In genomic region chr11:74388678-74389327, GRCh38 we compare ENCODE assay signal across 9 cellular contexts. TPM values are rescaled to one million over a fixed set of nuclear protein-coding genes. Genes with fewer than 3 reads are reported as not detected.
DNase-seq lines count a peak whose midpoint lies in the region; ATAC-seq, FAIRE-seq and TF ChIP-seq lines count a peak whose summit lies in the region.
"Had no signal": no experiment of that assay in that cellular context is flagged by ENCODE, and none has a peak within 500 bp of the region (broad histone marks: within the 10 kb centered on the region; RNA-seq: fewer than 3 reads in every experiment).

No MANE protein-coding gene starts in this region.

- ATAC-seq in aorta (ENCODE audit: low FRiP score): peak; percentile 77
- ATAC-seq in GM21515 (IDR thresholded peaks at IDR 0.05; ENCODE audit: unreplicated experiment): no peak

- H3K27me3 ChIP-seq in ovary (no peaks in the 10 kb centered on the region), aorta (ENCODE audit: control insufficient read depth in 1 of 2, insufficient read depth in 2 of 2, low read length in 1 of 2) (no peaks in the 10 kb centered on the region)

- no peaks in the 10 kb centered on the region for H3K27me3 Mint-ChIP-seq in activated T-helper 2 cell treated with anti-CD3 and anti-CD28 coated beads, Interferon-gamma antibody, Interleukin-2, Interleukin-4, amounts not matched to agents 10 μg/mL and 5 μg/mL and 100 μg/mL, durations not matched to agents 14 hours and 24 hours and 36 hours (ENCODE audit: low read depth)

- peak in 2 of 3 donors; percentile 63 to 73 for TF ChIP-seq CTCF in ovary (IDR thresholded peaks at IDR 0.05)

- DNase-seq in DMS53 treated with DMSO at 0.1 percent for 48 hours (lab: John Stamatoyannopoulos, UW; ENCODE audit: unreplicated experiment) (peak; percentile 97), HuH-7 (ENCODE audit: low spot score) (peak; percentile 23), RCC 7860 (ENCODE audit: low spot score) (peak; percentile 11), frontal cortex (ENCODE audit: low spot score in 2 of 2) (peak in 1 of 2 donors; percentile 39), ovary (peak in 4 of 5 donors; percentile 25 to 78 (median 50)), aorta (no peak)
- peak; percentile 35 for DNase-seq in activated T-helper 2 cell treated with anti-CD3 and anti-CD28 coated beads, Interferon-gamma antibody, Interleukin-2, Interleukin-4, amounts not matched to agents 10 μg/mL and 5 μg/mL and 100 μg/mL, durations not matched to agents 14 hours and 24 hours and 36 hours (ENCODE audit: low spot score)

- H3K4me3 ChIP-seq in ovary (no peak overlapping the region), aorta (ENCODE audit: low read length in 2 of 2) (no peak overlapping the region)
- H3K4me3 ChIP-seq: SK-N-MC had no signal

- peaks cover 26% of the 10 kb centered on the region for H3K4me1 Mint-ChIP-seq in activated T-helper 2 cell treated with anti-CD3 and anti-CD28 coated beads, Interferon-gamma antibody, Interleukin-2, Interleukin-4, amounts not matched to agents 10 μg/mL and 5 μg/mL and 100 μg/mL, durations not matched to agents 14 hours and 24 hours and 36 hours (ENCODE audit: low read depth)

- no peak overlapping the region for H3K27ac ChIP-seq in ovary
- no peak overlapping the region for H3K27ac ChIP-seq in aorta (ENCODE audit: low read depth in 1 of 2, low read length in 2 of 2)
- H3K27ac ChIP-seq: SK-N-MC had no signal

- H3K36me3 ChIP-seq in ovary (no peaks in the 10 kb centered on the region), aorta (ENCODE audit: control insufficient read depth in 1 of 2, insufficient read depth in 2 of 2, low read length in 1 of 2) (no peaks in the 10 kb centered on the region)

- no peaks in the 10 kb centered on the region for H3K36me3 Mint-ChIP-seq in activated T-helper 2 cell treated with anti-CD3 and anti-CD28 coated beads, Interferon-gamma antibody, Interleukin-2, Interleukin-4, amounts not matched to agents 10 μg/mL and 5 μg/mL and 100 μg/mL, durations not matched to agents 14 hours and 24 hours and 36 hours (ENCODE audit: low read depth)

- WGBS in ovary, 3 donors: 0 to 5% (median 4%) methylated on average over 2 of the region's 2 CpGs
- 6 to 7% methylated on average over 2 of the region's 2 CpGs for WGBS in aorta, 2 donors

- no peak for TF ChIP-seq EP300 in ovary (IDR thresholded peaks at IDR 0.05)

- TF ChIP-seq POLR2A in ovary (IDR thresholded peaks at IDR 0.05): no peak

- H3K27ac Mint-ChIP-seq in activated T-helper 2 cell treated with anti-CD3 and anti-CD28 coated beads, Interferon-gamma antibody, Interleukin-2, Interleukin-4, amounts not matched to agents 10 μg/mL and 5 μg/mL and 100 μg/mL, durations not matched to agents 14 hours and 24 hours and 36 hours: peak overlapping the region; percentile 11

- H3K9me3 ChIP-seq in ovary (no peaks in the 10 kb centered on the region), aorta (ENCODE audit: control insufficient read depth, low read length) (no peaks in the 10 kb centered on the region)

- FAIRE-seq in RCC 7860 (lab: Jason Lieb, UNC): peak; percentile 57
- peak; percentile 82 for FAIRE-seq in frontal cortex (lab: Jason Lieb, UNC)

- intact Hi-C loops in activated T-helper 2 cell treated with anti-CD3 and anti-CD28 coated beads, Interferon-gamma antibody, Interleukin-2, Interleukin-4, amounts not matched to agents 10 μg/mL and 5 μg/mL and 100 μg/mL, durations not matched to agents 14 hours and 24 hours and 36 hours (cut with micrococcal nuclease): loop anchor here (1.0 kb wide), 1 partner anchor 60 kb away; no protein-coding TSS in a partner anchor
- intact Hi-C loops in ovary (cut with DNase I): loop anchor here in 2 of 4 donors (5.0 kb wide), 2 partner anchors 58 to 183 kb away; no protein-coding TSS in a partner anchor
- intact Hi-C loops in aorta (cut with DNase I): loop anchor here (2.0 to 5.0 kb wide), 3 partner anchors 60 to 132 kb away; no protein-coding TSS in a partner anchor

- H3K4me3 Mint-ChIP-seq in activated T-helper 2 cell treated with anti-CD3 and anti-CD28 coated beads, Interferon-gamma antibody, Interleukin-2, Interleukin-4, amounts not matched to agents 10 μg/mL and 5 μg/mL and 100 μg/mL, durations not matched to agents 14 hours and 24 hours and 36 hours (ENCODE audit: low read depth): no peak overlapping the region

- H3K9me3 Mint-ChIP-seq in activated T-helper 2 cell treated with anti-CD3 and anti-CD28 coated beads, Interferon-gamma antibody, Interleukin-2, Interleukin-4, amounts not matched to agents 10 μg/mL and 5 μg/mL and 100 μg/mL, durations not matched to agents 14 hours and 24 hours and 36 hours: no peaks in the 10 kb centered on the region

- no peaks in the 10 kb centered on the region for H3K4me1 ChIP-seq in ovary (ENCODE audit: insufficient read depth)
- peaks cover 2% of the 10 kb centered on the region in 2 donors for H3K4me1 ChIP-seq in aorta (ENCODE audit: control insufficient read depth in 1 of 2, insufficient read depth in 2 of 2, low read length in 2 of 2)

RNA-seq across cellular contexts. Expression of gene PGM2L1, which starts 9.4 kb away (rescaled TPM):
- total RNA-seq in activated T-helper 2 cell treated with anti-CD3 and anti-CD28 coated beads, Interferon-gamma antibody, Interleukin-2, Interleukin-4, amounts not matched to agents 10 μg/mL and 5 μg/mL and 100 μg/mL, durations not matched to agents 14 hours and 24 hours and 36 hours: 17.1 and 18.2 TPM in 2 replicates
- total RNA-seq in frontal cortex (203 TPM), ovary (1 to 10 TPM; 1.4 to 6.2 (median 2.3) TPM), aorta (10 to 100 TPM; 13.5 to 18.8 TPM)
- polyA plus RNA-seq in ovary (1 to 10 TPM; 1.0 to 1.5 TPM), aorta (1 to 10 TPM; 2.9 to 7.7 TPM)

Comparison
In these comparisons a context has a peak if more than half of its experiments do, and no peak if none do; other contexts are left out.
1. DNase-seq: peak in DMS53 treated with DMSO at 0.1 percent for 48 hours (single experiment), HuH-7 (single experiment), RCC 7860 (single experiment), activated T-helper 2 cell treated with anti-CD3 and anti-CD28 coated beads, Interferon-gamma antibody, Interleukin-2, Interleukin-4, amounts not matched to agents 10 μg/mL and 5 μg/mL and 100 μg/mL, durations not matched to agents 14 hours and 24 hours and 36 hours (single experiment) and ovary (4 of 5); none in aorta (0 of 2).
2. RNA of gene PGM2L1, which starts 9.4 kb away (total RNA-seq): 203 TPM in frontal cortex (single experiment); 13.5 to 18.8 TPM in aorta, 17.1 to 18.2 TPM in activated T-helper 2 cell treated with anti-CD3 and anti-CD28 coated beads, Interferon-gamma antibody, Interleukin-2, Interleukin-4, amounts not matched to agents 10 μg/mL and 5 μg/mL and 100 μg/mL, durations not matched to agents 14 hours and 24 hours and 36 hours and 1.4 to 6.2 TPM in ovary; every median in the first group is over 10 times any median in the second.